ENCODE assay signal across 19 cellular contexts in the genomic region with DNA sequence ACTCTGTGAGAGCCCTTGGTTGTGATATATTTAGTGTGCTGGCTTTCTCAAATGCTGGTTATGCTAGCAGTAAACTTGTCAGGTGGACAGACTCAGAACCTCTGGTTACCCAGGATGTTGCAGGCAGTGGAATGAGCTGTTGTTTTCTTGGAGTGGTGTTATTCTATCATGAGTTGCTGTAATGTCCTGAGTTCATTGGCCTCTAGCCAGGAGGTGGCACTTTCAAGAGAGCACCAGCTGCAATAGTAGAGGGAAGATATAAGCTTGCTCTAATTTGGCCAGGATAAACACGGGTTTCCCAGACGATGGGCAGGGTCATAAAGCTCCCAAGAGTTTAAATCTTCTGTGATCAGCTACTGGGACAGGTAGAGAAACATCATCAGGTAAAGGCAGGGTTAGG.
DNase-seq lines count a peak whose midpoint lies in the region; ATAC-seq and TF ChIP-seq lines count a peak whose summit lies in the region.
"Had no signal": no experiment of that assay in that cellular context is flagged by ENCODE, and none has a peak within 500 bp of the region (broad histone marks: within the 10 kb centered on the region; RNA-seq: fewer than 3 reads in every experiment).

No MANE protein-coding gene starts in this region.

- POLR2A ChIA-PET in MCF 10A (lab: Yijun Ruan, JAX) = no interaction called here

- H3K9ac ChIP-seq in mammary epithelial cell (ENCODE audit: insufficient read depth, low read length) = no peak overlapping the region

- H3K4me3 ChIP-seq in mammary epithelial cell (replicated peaks in 1 of 3; ENCODE audit: insufficient read depth in 1 of 3, low read depth in 2 of 3, low read length in 3 of 3) (no peak overlapping the region), coronary artery (no peak overlapping the region)
- H3K4me3 ChIP-seq: A549, GM23338 had no signal

- CTCF ChIA-PET in MCF 10A (lab: Yijun Ruan, JAX) = no interaction called here
- CTCF ChIA-PET in mammary epithelial cell (lab: Charles Lee; ENCODE audit: low non-redundant PET) = no interaction called here

- no peak overlapping the region for H3K4me2 ChIP-seq in mammary epithelial cell (ENCODE audit: insufficient read depth, low read depth, low read length)
- H3K4me2 ChIP-seq: A549, GM23338 had no signal

- H3K79me2 ChIP-seq in mammary epithelial cell (ENCODE audit: insufficient read depth, low read length) = no peaks in the 10 kb centered on the region

- no peaks in the 10 kb centered on the region for H4K20me1 ChIP-seq in mammary epithelial cell (ENCODE audit: insufficient read depth, low read length)

- H3K27ac ChIP-seq in mammary epithelial cell (ENCODE audit: insufficient read depth, low read depth, low read length) (no peak overlapping the region), coronary artery (no peak overlapping the region)
- H3K27ac ChIP-seq: 22Rv1, A549, C4-2B had no signal

- no peak overlapping the region for H2AFZ ChIP-seq in mammary epithelial cell (ENCODE audit: low read depth, low read length)

- intact Hi-C loops in MCF 10A (cut with micrococcal nuclease) = no loop called here
- intact Hi-C loops in mammary epithelial cell (cut with micrococcal nuclease) = no loop called here

- DNase-seq in DMS153 treated with DMSO at 0.1 percent for 48 hours (lab: John Stamatoyannopoulos, UW; ENCODE audit: unreplicated experiment) (peak; percentile 5), DMS153 (lab: John Stamatoyannopoulos, UW) (no peak), MCF 10A (ENCODE audit: unreplicated experiment) (peak; percentile 2), mammary epithelial cell (no peak), SHP77 treated with DMSO at 0.1 percent for 48 hours (lab: John Stamatoyannopoulos, UW) (peak; percentile 45), type B pancreatic cell (ENCODE audit: extremely low spot score, unreplicated experiment) (no peak), coronary artery (ENCODE audit: low spot score) (no peak)
- DNase-seq: AML-193; Caco-2; CD4-positive, alpha-beta T cell; DMS79 treated with DMSO at 0.1 percent for 48 hours; GF-D8; HCEC 1CT had no signal

- peaks cover 1% of the 10 kb centered on the region for H3K27me3 ChIP-seq in mammary epithelial cell (ENCODE audit: insufficient read depth, low read length)

- TF ChIP-seq CTCF in MCF 10A (IDR thresholded peaks at IDR 0.05; ENCODE audit: unreplicated experiment) (no peak), mammary epithelial cell (conservative IDR thresholded peaks at IDR 0.05 in 1 of 2, IDR thresholded peaks at IDR 0.05 in 1 of 2; ENCODE audit: extremely low read depth in 1 of 2, insufficient read depth in 1 of 2, low read depth in 1 of 2, low read length in 2 of 2) (no peak), type B pancreatic cell (conservative IDR thresholded peaks at IDR 0.05) (no peak), coronary artery (IDR thresholded peaks at IDR 0.05) (no peak)

- H3K27ac Mint-ChIP-seq in MCF 10A (ENCODE audit: low read depth, unreplicated experiment) (no peak overlapping the region), type B pancreatic cell (no peak overlapping the region)
- H3K27ac Mint-ChIP-seq: CD4-positive, alpha-beta T cell; GM23338 had no signal

- H3K4me3 Mint-ChIP-seq in MCF 10A (ENCODE audit: unreplicated experiment) = no peak overlapping the region
- H3K4me3 Mint-ChIP-seq in type B pancreatic cell = no peak overlapping the region
- H3K4me3 Mint-ChIP-seq: CD4-positive, alpha-beta T cell; GM23338 had no signal

- dilution Hi-C loops in mammary epithelial cell (cut with HindIII; ENCODE audit: low sequenced_read_pairs) = no loop called here

- no peaks in the 10 kb centered on the region for H3K36me3 Mint-ChIP-seq in MCF 10A (ENCODE audit: insufficient read depth, unreplicated experiment)
- H3K36me3 Mint-ChIP-seq in type B pancreatic cell = no peaks in the 10 kb centered on the region

- in situ Hi-C loops in mammary epithelial cell (cut with MboI; ENCODE audit: low sequenced_read_pairs in 2 of 2) = loop anchor here in 1 of 2 donors (25.0 kb wide), 2 partner anchors 94 to 244 kb away; a partner anchor contains a TSS

- no peaks in the 10 kb centered on the region for H3K4me1 ChIP-seq in mammary epithelial cell (ENCODE audit: insufficient read depth, low read length)
- H3K4me1 ChIP-seq: A549, Caco-2 had no signal

- WGBS in mammary epithelial cell (ENCODE audit: low coverage, missing lambda C conversion rate) = 61% methylated on average over 2 of the region's 2 CpGs

- no peaks in the 10 kb centered on the region for H3K36me3 ChIP-seq in mammary epithelial cell (ENCODE audit: insufficient read depth, low read length)

- H3K4me1 Mint-ChIP-seq in MCF 10A (ENCODE audit: insufficient read depth, unreplicated experiment) (no peaks in the 10 kb centered on the region), type B pancreatic cell (ENCODE audit: unreplicated experiment) (no peaks in the 10 kb centered on the region)
- H3K4me1 Mint-ChIP-seq: GM23338 had no signal

- no TSS peak for BruUV-seq in MCF 10A (replicated peaks; lab: Mats Ljungman, UMichigan)
- no TSS peak for BruUV-seq in mammary epithelial cell (replicated peaks; lab: Mats Ljungman, UMichigan)

- peaks cover 70% of the 10 kb centered on the region for H3K27me3 Mint-ChIP-seq in MCF 10A (ENCODE audit: insufficient read depth, unreplicated experiment)
- H3K27me3 Mint-ChIP-seq in type B pancreatic cell = no peaks in the 10 kb centered on the region
- H3K27me3 Mint-ChIP-seq: CD4-positive, alpha-beta T cell had no signal

- no peaks in the 10 kb centered on the region for H3K9me3 ChIP-seq in mammary epithelial cell (replicated peaks; ENCODE audit: insufficient read depth, low read length)
- H3K9me3 ChIP-seq: A549, Caco-2 had no signal

- H3K9me3 Mint-ChIP-seq in MCF 10A (ENCODE audit: unreplicated experiment) = no peaks in the 10 kb centered on the region
- no peaks in the 10 kb centered on the region for H3K9me3 Mint-ChIP-seq in type B pancreatic cell
- H3K9me3 Mint-ChIP-seq: CD4-positive, alpha-beta T cell; GM23338 had no signal

- ATAC-seq in HG03432 (IDR thresholded peaks at IDR 0.05; ENCODE audit: unreplicated experiment) = no peak
- ATAC-seq: A549, HepG2 had no signal

Comparison
In these comparisons a context has a peak if more than half of its experiments do, and no peak if none do; other contexts are left out.
1. DNase-seq: peak in DMS153 treated with DMSO at 0.1 percent for 48 hours (single experiment), MCF 10A (single experiment) and SHP77 treated with DMSO at 0.1 percent for 48 hours (single experiment); none in DMS153 (single experiment), mammary epithelial cell (single experiment), type B pancreatic cell (single experiment) and coronary artery (single experiment).